8 cellular contexts compared by ENCODE assay signal in the genomic region with DNA sequence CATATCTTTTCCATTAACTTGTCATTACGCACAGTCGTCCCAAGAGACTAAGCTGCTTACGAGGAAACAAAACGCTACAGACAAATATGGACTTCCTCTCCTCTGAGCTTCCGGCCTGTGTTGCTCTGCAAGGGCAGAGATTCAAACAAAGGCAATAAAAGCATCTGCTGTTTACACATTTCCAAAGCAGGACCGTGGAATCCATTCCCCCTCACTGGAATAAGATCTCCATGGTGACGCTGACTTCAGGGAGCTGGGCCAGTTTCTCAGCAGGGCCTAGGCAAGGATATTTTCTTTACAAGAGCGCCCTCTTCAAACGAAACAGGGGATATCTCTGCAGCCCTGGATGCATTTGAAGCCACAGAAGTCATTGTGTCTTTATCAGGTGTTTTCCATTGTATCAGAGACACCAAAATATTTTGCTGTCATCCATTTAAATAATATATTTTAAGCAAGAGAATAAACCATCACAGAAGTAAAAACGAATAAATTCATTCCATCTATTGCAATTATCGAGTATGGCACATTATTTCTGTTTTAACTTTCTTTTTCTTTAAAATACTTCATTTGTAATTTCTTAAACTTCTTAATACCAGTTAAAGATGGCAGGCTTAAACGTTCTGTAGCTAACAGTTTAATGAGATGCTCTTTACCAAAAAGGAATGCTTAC.
DNase-seq lines count a peak whose midpoint lies in the region; ATAC-seq and TF ChIP-seq lines count a peak whose summit lies in the region.

No MANE protein-coding gene starts in this region.

- no peak overlapping the region for H4K8ac ChIP-seq in mesendoderm (ENCODE audit: low read depth, low read length)

- no peaks in the 10 kb centered on the region for H3K4me1 ChIP-seq in PC-9 (replicated peaks; ENCODE audit: insufficient read depth)
- H3K4me1 ChIP-seq in mesendoderm (ENCODE audit: control insufficient read depth, low read depth, low read length): no peaks in the 10 kb centered on the region

- H2BK120ac ChIP-seq in mesendoderm (ENCODE audit: low read depth, low read length): no peak overlapping the region

- H3K9me2 ChIP-seq in PC-9 (ENCODE audit: insufficient read depth): no peaks in the 10 kb centered on the region

- no peak overlapping the region for H3K4me3 Mint-ChIP-seq in T-helper 17 cell

- H3K4ac ChIP-seq in mesendoderm (ENCODE audit: low read depth, low read length): no peak overlapping the region

- no peak for TF ChIP-seq EP300 in Ishikawa (IDR thresholded peaks at IDR 0.05; ENCODE audit: borderline replicate concordance)

- intact Hi-C loops in PC-9 (cut with micrococcal nuclease; ENCODE audit: unreplicated experiment): loop anchor here (1.0 to 10.0 kb wide), 2 partner anchors 131 to 739 kb away; no protein-coding TSS in a partner anchor

- no peaks in the 10 kb centered on the region for H4K20me1 ChIP-seq in PC-9 (ENCODE audit: insufficient read depth)

- H3K9me3 ChIP-seq in PC-9 (ENCODE audit: insufficient read depth, low read depth) (no peaks in the 10 kb centered on the region), T-helper 17 cell (ENCODE audit: control insufficient read depth, low read length, poor library complexity, severe bottlenecking) (no peaks in the 10 kb centered on the region)

- H3K27ac ChIP-seq in PC-9 (no peak overlapping the region), mesendoderm (ENCODE audit: low read depth, low read length) (no peak overlapping the region)

- H2BK5ac ChIP-seq in mesendoderm (ENCODE audit: low read length): no peak overlapping the region

- H3K4me1 Mint-ChIP-seq in T-helper 17 cell: no peaks in the 10 kb centered on the region

- no TSS peak for BruUV-seq in PC-9 (replicated peaks; lab: Mats Ljungman, UMichigan)

- H3K23ac ChIP-seq in mesendoderm (ENCODE audit: low read length): no peak overlapping the region

- peak; percentile 78 for TF ChIP-seq RAD21 in Ishikawa (IDR thresholded peaks at IDR 0.05; ENCODE audit: low read depth)

- H2AK5ac ChIP-seq in mesendoderm (ENCODE audit: low read length): no peak overlapping the region

- POLR2A ChIA-PET in PC-9 (lab: Charles Lee; ENCODE audit: unreplicated experiment): no interaction called here

- no peaks in the 10 kb centered on the region for H3K79me2 ChIP-seq in PC-9 (ENCODE audit: low read depth)
- no peaks in the 10 kb centered on the region for H3K79me2 ChIP-seq in mesendoderm (ENCODE audit: control insufficient read depth, insufficient read depth, low read length)

- TF ChIP-seq CTCF in PC-9 (conservative IDR thresholded peaks at IDR 0.05): peak; percentile 77

- H3K36me3 Mint-ChIP-seq in T-helper 17 cell (ENCODE audit: low read depth): no peaks in the 10 kb centered on the region

- H3K79me1 ChIP-seq in mesendoderm (ENCODE audit: low read length): no peaks in the 10 kb centered on the region

- no peak overlapping the region for H2BK15ac ChIP-seq in mesendoderm (replicated peaks; ENCODE audit: low read depth)

- no peak overlapping the region for H3K4me2 ChIP-seq in PC-9
- H3K4me2 ChIP-seq in mesendoderm (ENCODE audit: low read length): peak overlapping the region; percentile 21

- no peak overlapping the region for H3K18ac ChIP-seq in mesendoderm (ENCODE audit: low read length)

- H3F3A ChIP-seq in PC-9 (ENCODE audit: insufficient read depth, low read depth): no peaks in the 10 kb centered on the region

- no peak overlapping the region for H3K27ac Mint-ChIP-seq in T-helper 17 cell

- H3K9ac ChIP-seq in mesendoderm (ENCODE audit: low read length): no peak overlapping the region

- H2AFZ ChIP-seq in PC-9: no peak overlapping the region

- DNase-seq in Daoy (ENCODE audit: low read depth): peak; percentile 64
- DNase-seq in PC-9: peak; percentile 12 to 42
- peak; percentile 39 for DNase-seq in epidermal melanocyte (ENCODE audit: insufficient read length, low spot score)
- DNase-seq in mesendoderm: peak; percentile 92
- DNase-seq in T-helper 17 cell: no peak

- H3K4me3 ChIP-seq in PC-9: no peak overlapping the region
- H3K4me3 ChIP-seq in mesendoderm (ENCODE audit: low read length): no peak overlapping the region

- WGBS in mesendoderm (ENCODE audit: extremely low coverage, insufficient coverage, low lambda C conversion rate): no CpG with 5 or more reads among the region's 12 CpGs

- H3K27me3 ChIP-seq in PC-9 (ENCODE audit: insufficient read depth, low read depth) (no peaks in the 10 kb centered on the region), mesendoderm (ENCODE audit: insufficient read depth, low read length, poor library complexity) (no peaks in the 10 kb centered on the region)

- no peak overlapping the region for H3K56ac ChIP-seq in mesendoderm (ENCODE audit: low read length)

- H3K27me3 Mint-ChIP-seq in T-helper 17 cell: no peaks in the 10 kb centered on the region

- H3K36me3 ChIP-seq in PC-9 (ENCODE audit: low read depth): no peaks in the 10 kb centered on the region
- H3K36me3 ChIP-seq in mesendoderm (ENCODE audit: control insufficient read depth, insufficient read depth, low read length): no peaks in the 10 kb centered on the region

- no peak overlapping the region for H4K5ac ChIP-seq in mesendoderm (ENCODE audit: low read length)

- CTCF ChIA-PET in PC-9 (lab: Charles Lee): interaction anchor here (0.6 to 0.7 kb wide), 2 partner anchors 54 to 784 kb away, joined by 3 read pairs; no protein-coding TSS in a partner anchor

- ATAC-seq in HG02571 (IDR thresholded peaks at IDR 0.05; ENCODE audit: unreplicated experiment) (no peak), T-helper 17 cell (no peak), HG03175 (IDR thresholded peaks at IDR 0.05; ENCODE audit: unreplicated experiment) (no peak)

TF ChIP-seq in Ishikawa, 13 proteins besides CTCF, POLR2A, EP300 and RAD21:
- no peak for TF ChIP-seq REST (IDR thresholded peaks at IDR 0.05; ENCODE audit: low read depth)
- TF ChIP-seq NFIC (IDR thresholded peaks at IDR 0.05): 0 out of 2 replicates have a peak, but pooled peaks have one; percentile 17
TF ChIP-seq in Ishikawa: peak in this region for 1.

Comparison
In these comparisons a context has a peak if more than half of its experiments do, and no peak if none do; other contexts are left out.
1. DNase-seq: peak in Daoy (single experiment), PC-9 (2 of 2), epidermal melanocyte (single experiment) and mesendoderm (single experiment); none in T-helper 17 cell (0 of 3).